In the genomic region with DNA sequence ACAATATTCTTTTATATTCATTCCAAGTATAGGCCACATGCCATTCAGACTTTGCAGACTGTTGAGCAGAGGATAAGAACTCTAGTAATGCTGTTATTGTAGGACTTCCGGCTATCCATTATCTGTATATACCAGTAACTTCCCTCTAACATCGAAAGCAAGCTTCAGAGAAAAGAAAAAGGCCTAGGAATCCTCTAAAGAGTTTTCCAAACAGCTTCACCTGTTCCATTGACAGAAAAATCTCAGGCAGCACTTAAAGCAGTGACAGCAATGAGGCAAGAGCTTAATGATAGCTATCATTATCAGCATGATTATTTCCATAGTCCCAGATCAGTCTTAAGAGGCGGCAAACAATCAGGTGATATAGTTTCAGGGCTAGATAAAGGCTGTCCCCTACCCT, we compare ENCODE assay signal across 1 cellular context.
TF ChIP-seq lines count a peak whose summit lies in the region.

No MANE protein-coding gene starts in this region.

TF ChIP-seq in GM23338, 12 proteins besides CTCF, POLR2A, EP300 and RAD21 (continued from another document):
- TF ChIP-seq, protein P1, sequence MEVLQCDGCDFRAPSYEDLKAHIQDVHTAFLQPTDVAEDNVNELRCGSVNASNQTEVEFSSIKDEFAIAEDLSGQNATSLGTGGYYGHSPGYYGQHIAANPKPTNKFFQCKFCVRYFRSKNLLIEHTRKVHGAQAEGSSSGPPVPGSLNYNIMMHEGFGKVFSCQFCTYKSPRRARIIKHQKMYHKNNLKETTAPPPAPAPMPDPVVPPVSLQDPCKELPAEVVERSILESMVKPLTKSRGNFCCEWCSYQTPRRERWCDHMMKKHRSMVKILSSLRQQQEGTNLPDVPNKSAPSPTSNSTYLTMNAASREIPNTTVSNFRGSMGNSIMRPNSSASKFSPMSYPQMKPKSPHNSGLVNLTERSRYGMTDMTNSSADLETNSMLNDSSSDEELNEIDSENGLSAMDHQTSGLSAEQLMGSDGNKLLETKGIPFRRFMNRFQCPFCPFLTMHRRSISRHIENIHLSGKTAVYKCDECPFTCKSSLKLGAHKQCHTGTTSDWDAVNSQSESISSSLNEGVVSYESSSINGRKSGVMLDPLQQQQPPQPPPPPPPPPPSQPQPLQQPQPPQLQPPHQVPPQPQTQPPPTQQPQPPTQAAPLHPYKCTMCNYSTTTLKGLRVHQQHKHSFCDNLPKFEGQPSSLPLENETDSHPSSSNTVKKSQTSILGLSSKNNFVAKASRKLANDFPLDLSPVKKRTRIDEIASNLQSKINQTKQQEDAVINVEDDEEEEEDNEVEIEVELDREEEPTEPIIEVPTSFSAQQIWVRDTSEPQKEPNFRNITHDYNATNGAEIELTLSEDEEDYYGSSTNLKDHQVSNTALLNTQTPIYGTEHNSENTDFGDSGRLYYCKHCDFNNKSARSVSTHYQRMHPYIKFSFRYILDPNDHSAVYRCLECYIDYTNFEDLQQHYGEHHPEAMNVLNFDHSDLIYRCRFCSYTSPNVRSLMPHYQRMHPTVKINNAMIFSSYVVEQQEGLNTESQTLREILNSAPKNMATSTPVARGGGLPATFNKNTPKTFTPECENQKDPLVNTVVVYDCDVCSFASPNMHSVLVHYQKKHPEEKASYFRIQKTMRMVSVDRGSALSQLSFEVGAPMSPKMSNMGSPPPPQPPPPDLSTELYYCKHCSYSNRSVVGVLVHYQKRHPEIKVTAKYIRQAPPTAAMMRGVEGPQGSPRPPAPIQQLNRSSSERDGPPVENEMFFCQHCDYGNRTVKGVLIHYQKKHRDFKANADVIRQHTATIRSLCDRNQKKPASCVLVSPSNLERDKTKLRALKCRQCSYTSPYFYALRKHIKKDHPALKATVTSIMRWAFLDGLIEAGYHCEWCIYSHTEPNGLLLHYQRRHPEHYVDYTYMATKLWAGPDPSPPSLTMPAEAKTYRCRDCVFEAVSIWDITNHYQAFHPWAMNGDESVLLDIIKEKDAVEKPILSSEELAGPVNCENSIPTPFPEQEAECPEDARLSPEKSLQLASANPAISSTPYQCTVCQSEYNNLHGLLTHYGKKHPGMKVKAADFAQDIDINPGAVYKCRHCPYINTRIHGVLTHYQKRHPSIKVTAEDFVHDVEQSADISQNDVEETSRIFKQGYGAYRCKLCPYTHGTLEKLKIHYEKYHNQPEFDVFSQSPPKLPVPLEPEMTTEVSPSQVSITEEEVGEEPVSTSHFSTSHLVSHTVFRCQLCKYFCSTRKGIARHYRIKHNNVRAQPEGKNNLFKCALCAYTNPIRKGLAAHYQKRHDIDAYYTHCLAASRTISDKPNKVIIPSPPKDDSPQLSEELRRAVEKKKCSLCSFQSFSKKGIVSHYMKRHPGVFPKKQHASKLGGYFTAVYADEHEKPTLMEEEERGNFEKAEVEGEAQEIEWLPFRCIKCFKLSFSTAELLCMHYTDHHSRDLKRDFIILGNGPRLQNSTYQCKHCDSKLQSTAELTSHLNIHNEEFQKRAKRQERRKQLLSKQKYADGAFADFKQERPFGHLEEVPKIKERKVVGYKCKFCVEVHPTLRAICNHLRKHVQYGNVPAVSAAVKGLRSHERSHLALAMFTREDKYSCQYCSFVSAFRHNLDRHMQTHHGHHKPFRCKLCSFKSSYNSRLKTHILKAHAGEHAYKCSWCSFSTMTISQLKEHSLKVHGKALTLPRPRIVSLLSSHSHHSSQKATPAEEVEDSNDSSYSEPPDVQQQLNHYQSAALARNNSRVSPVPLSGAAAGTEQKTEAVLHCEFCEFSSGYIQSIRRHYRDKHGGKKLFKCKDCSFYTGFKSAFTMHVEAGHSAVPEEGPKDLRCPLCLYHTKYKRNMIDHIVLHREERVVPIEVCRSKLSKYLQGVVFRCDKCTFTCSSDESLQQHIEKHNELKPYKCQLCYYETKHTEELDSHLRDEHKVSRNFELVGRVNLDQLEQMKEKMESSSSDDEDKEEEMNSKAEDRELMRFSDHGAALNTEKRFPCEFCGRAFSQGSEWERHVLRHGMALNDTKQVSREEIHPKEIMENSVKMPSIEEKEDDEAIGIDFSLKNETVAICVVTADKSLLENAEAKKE (CRISPR knock-in tag; IDR thresholded peaks at IDR 0.05) = no peak
- no peak for TF ChIP-seq ZNF331 (CRISPR knock-in tag; IDR thresholded peaks at IDR 0.05; ENCODE audit: low read depth)
- TF ChIP-seq STAT1 (IDR thresholded peaks at IDR 0.05; ENCODE audit: unreplicated experiment) = no peak
- TF ChIP-seq NANOG (IDR thresholded peaks at IDR 0.05; ENCODE audit: borderline replicate concordance) = no peak
- TF ChIP-seq, protein P2, sequence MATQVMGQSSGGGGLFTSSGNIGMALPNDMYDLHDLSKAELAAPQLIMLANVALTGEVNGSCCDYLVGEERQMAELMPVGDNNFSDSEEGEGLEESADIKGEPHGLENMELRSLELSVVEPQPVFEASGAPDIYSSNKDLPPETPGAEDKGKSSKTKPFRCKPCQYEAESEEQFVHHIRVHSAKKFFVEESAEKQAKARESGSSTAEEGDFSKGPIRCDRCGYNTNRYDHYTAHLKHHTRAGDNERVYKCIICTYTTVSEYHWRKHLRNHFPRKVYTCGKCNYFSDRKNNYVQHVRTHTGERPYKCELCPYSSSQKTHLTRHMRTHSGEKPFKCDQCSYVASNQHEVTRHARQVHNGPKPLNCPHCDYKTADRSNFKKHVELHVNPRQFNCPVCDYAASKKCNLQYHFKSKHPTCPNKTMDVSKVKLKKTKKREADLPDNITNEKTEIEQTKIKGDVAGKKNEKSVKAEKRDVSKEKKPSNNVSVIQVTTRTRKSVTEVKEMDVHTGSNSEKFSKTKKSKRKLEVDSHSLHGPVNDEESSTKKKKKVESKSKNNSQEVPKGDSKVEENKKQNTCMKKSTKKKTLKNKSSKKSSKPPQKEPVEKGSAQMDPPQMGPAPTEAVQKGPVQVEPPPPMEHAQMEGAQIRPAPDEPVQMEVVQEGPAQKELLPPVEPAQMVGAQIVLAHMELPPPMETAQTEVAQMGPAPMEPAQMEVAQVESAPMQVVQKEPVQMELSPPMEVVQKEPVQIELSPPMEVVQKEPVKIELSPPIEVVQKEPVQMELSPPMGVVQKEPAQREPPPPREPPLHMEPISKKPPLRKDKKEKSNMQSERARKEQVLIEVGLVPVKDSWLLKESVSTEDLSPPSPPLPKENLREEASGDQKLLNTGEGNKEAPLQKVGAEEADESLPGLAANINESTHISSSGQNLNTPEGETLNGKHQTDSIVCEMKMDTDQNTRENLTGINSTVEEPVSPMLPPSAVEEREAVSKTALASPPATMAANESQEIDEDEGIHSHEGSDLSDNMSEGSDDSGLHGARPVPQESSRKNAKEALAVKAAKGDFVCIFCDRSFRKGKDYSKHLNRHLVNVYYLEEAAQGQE (IDR thresholded peaks at IDR 0.05; ENCODE audit: unreplicated experiment) = no peak
- no peak for TF ChIP-seq JUNB (IDR thresholded peaks at IDR 0.05; ENCODE audit: unreplicated experiment)
